ENCODE assay signal across 9 cellular contexts in genomic region chr4:53804719-53805118, GRCh38.
DNase-seq lines count a peak whose midpoint lies in the region; FAIRE-seq and TF ChIP-seq lines count a peak whose summit lies in the region.
"Had no signal": no experiment of that assay in that cellular context is flagged by ENCODE, and none has a peak within 500 bp of the region (broad histone marks: within the 10 kb centered on the region; RNA-seq: fewer than 3 reads in every experiment).

No MANE protein-coding gene starts in this region.

- H3K23ac ChIP-seq in neuronal stem cell (ENCODE audit: low read depth, low read length, poor library complexity), result no peak overlapping the region

- H2AFZ ChIP-seq in neuronal stem cell (ENCODE audit: low read length), result no peak overlapping the region

- no peak overlapping the region for H3K4me2 ChIP-seq in neuronal stem cell (ENCODE audit: insufficient read depth, low read length, poor library complexity, severe bottlenecking)

- no peak overlapping the region for H2BK5ac ChIP-seq in neuronal stem cell (ENCODE audit: low read length)

- H2BK120ac ChIP-seq in neuronal stem cell (ENCODE audit: low read depth, low read length), result no peak overlapping the region

- H3K14ac ChIP-seq in neuronal stem cell (ENCODE audit: low read length), result no peak overlapping the region

- no peak overlapping the region for H3K18ac ChIP-seq in neuronal stem cell (ENCODE audit: low read length)

- in situ Hi-C loops in ACHN (cut with HindIII; ENCODE audit: low pct_ligation_motif_present, low pct_unique_long_range_greater_than_20kb, low sequenced_read_pairs), result no loop called here

- H3K4me3 ChIP-seq in WI38 (ENCODE audit: low read depth, low read length) (no peak overlapping the region), iPS DF 6.9 (ENCODE audit: low read length) (no peak overlapping the region), neuronal stem cell (ENCODE audit: low read length in 2 of 2) (no peak overlapping the region)

- DNase-seq in ACHN (peak; percentile 13), HT1080 (ENCODE audit: low read depth) (peak; percentile 15), iPS DF 6.9 (ENCODE audit: low read depth, low spot score) (peak; percentile 20), urothelium cell line (ENCODE audit: low spot score) (peak; percentile 33), SW 1271 (lab: John Stamatoyannopoulos, UW) (no peak), neuronal stem cell (ENCODE audit: low spot score) (no peak)

- FAIRE-seq in urothelium cell line (lab: Jason Lieb, UNC), result no peak
- FAIRE-seq: endometrium had no signal

- no CpG with 5 or more reads among the region's 2 CpGs for WGBS in iPS DF 6.9 (ENCODE audit: insufficient coverage, insufficient read length)
- WGBS in neuronal stem cell (ENCODE audit: extremely low coverage in 2 of 2, insufficient read length in 2 of 2, insufficient replicate concordance in 1 of 2), 2 donors, result no CpG with 5 or more reads among the region's 2 CpGs

- no peak overlapping the region for H4K91ac ChIP-seq in neuronal stem cell (ENCODE audit: low read depth, low read length, poor library complexity)

- no peak overlapping the region for H3K4ac ChIP-seq in neuronal stem cell (ENCODE audit: low read length)

- H2BK12ac ChIP-seq in neuronal stem cell (ENCODE audit: low read length), result no peak overlapping the region

- H3K9ac ChIP-seq in neuronal stem cell (ENCODE audit: low read depth, low read length, poor library complexity), result no peak overlapping the region

- no peaks in the 10 kb centered on the region for H3K4me1 ChIP-seq in iPS DF 6.9 (ENCODE audit: control insufficient read depth, insufficient read depth, low read length)
- H3K4me1 ChIP-seq in neuronal stem cell (ENCODE audit: control insufficient read depth in 2 of 2, insufficient read depth in 1 of 2, low read depth in 1 of 2, low read length in 2 of 2), result no peaks in the 10 kb centered on the region

- TF ChIP-seq CTCF in GM12874 (IDR thresholded peaks at IDR 0.05; ENCODE audit: insufficient read depth, low read depth, low read length), result peak; percentile 69
- TF ChIP-seq CTCF in WI38 (IDR thresholded peaks at IDR 0.05; ENCODE audit: low read depth, low read length), result peak; percentile 12; the same call in 1 of the 2 replicates

- H3K9me3 ChIP-seq in iPS DF 6.9 (ENCODE audit: control insufficient read depth, insufficient read depth, low read length) (no peaks in the 10 kb centered on the region), neuronal stem cell (replicated peaks in 1 of 2; ENCODE audit: control insufficient read depth in 2 of 2, insufficient read depth in 1 of 2, low read depth in 1 of 2, low read length in 2 of 2) (no peaks in the 10 kb centered on the region)

- no peak overlapping the region for H2BK15ac ChIP-seq in neuronal stem cell (ENCODE audit: low read length)

- H3K79me1 ChIP-seq in neuronal stem cell (ENCODE audit: low read depth, low read length), result no peaks in the 10 kb centered on the region

- H3K27me3 ChIP-seq in iPS DF 6.9 (ENCODE audit: control insufficient read depth, insufficient read depth, low read length) (no peaks in the 10 kb centered on the region), neuronal stem cell (ENCODE audit: control insufficient read depth in 3 of 3, insufficient read depth in 3 of 3, low read depth in 1 of 3, low read length in 3 of 3) (no peaks in the 10 kb centered on the region)

- H4K8ac ChIP-seq in neuronal stem cell (ENCODE audit: low read depth, low read length), result no peak overlapping the region

- H3K27ac ChIP-seq in iPS DF 6.9 (ENCODE audit: low read length) (no peak overlapping the region), neuronal stem cell (replicated peaks; ENCODE audit: low read length) (no peak overlapping the region)

- no peak overlapping the region for H2AK5ac ChIP-seq in neuronal stem cell (ENCODE audit: low read depth, low read length)

- no peaks in the 10 kb centered on the region for H3K36me3 ChIP-seq in iPS DF 6.9 (ENCODE audit: control insufficient read depth, insufficient read depth, low read length)
- no peaks in the 10 kb centered on the region for H3K36me3 ChIP-seq in neuronal stem cell (replicated peaks in 1 of 2; ENCODE audit: control insufficient read depth in 2 of 2, insufficient read depth in 2 of 2, low read length in 2 of 2)

Comparison
In these comparisons a context has a peak if more than half of its experiments do, and no peak if none do; other contexts are left out.
1. DNase-seq: peak in ACHN (single experiment), HT1080 (single experiment), iPS DF 6.9 (single experiment) and urothelium cell line (single experiment); none in SW 1271 (0 of 2) and neuronal stem cell (single experiment).